ENCODE assay signal across 8 cellular contexts in genomic region chr11:35040221-35040942, GRCh38.
DNase-seq lines count a peak whose midpoint lies in the region; ATAC-seq, FAIRE-seq and TF ChIP-seq lines count a peak whose summit lies in the region.

No MANE protein-coding gene starts in this region.

- H3K4me3 Mint-ChIP-seq in activated T-cell treated with anti-CD3 and anti-CD28 coated beads, Interleukin-2, amount 50 U/mL, for 72 hours = peak overlapping the region; percentile 79 to 88
- peak overlapping the region; percentile 80 for H3K4me3 Mint-ChIP-seq in memory B cell

- H3K4me3 ChIP-seq in NB4 (ENCODE audit: low read depth, low read length) = peak overlapping the region; percentile 58

- DNase-seq in GM10266 (ENCODE audit: extremely low spot score) = peak; percentile 59
- DNase-seq in H54 (ENCODE audit: insufficient read length, low spot score) = peak; percentile 27
- peak; percentile 91 for DNase-seq in NB4 (ENCODE audit: low read depth)
- DNase-seq in activated T-cell treated with anti-CD3 and anti-CD28 coated beads, Interleukin-2, amount 50 U/mL, for 72 hours = peak; percentile 69 to 75
- peak; percentile 35 to 55 for DNase-seq in memory B cell (ENCODE audit: low spot score in 2 of 2)
- no peak for DNase-seq in NCI-H1436 treated with DMSO at 0.1 percent for 48 hours (lab: John Stamatoyannopoulos, UW)
- DNase-seq in dermis blood vessel endothelial cell = no peak
- no peak for DNase-seq in COLO668 (lab: John Stamatoyannopoulos, UW; ENCODE audit: unreplicated experiment)

- peak overlapping the region; percentile 91 for H3K27ac Mint-ChIP-seq in activated T-cell treated with anti-CD3 and anti-CD28 coated beads, Interleukin-2, amount 50 U/mL, for 72 hours
- H3K27ac Mint-ChIP-seq in memory B cell = peak overlapping the region; percentile 94

- FAIRE-seq in H54 (lab: Jason Lieb, UNC) = no peak

- peaks cover 3 to 5% of the 10 kb centered on the region in 2 donors for H3K9me3 Mint-ChIP-seq in activated T-cell treated with anti-CD3 and anti-CD28 coated beads, Interleukin-2, amount 50 U/mL, for 72 hours
- H3K9me3 Mint-ChIP-seq in memory B cell = no peaks in the 10 kb centered on the region

- H3K4me1 Mint-ChIP-seq in activated T-cell treated with anti-CD3 and anti-CD28 coated beads, Interleukin-2, amount 50 U/mL, for 72 hours (ENCODE audit: low read depth) = peaks cover 80% of the 10 kb centered on the region
- H3K4me1 Mint-ChIP-seq in memory B cell = peaks cover 28% of the 10 kb centered on the region

- peaks cover 3% of the 10 kb centered on the region in 2 donors for H3K36me3 Mint-ChIP-seq in activated T-cell treated with anti-CD3 and anti-CD28 coated beads, Interleukin-2, amount 50 U/mL, for 72 hours (ENCODE audit: insufficient read depth in 2 of 2)
- no peaks in the 10 kb centered on the region for H3K36me3 Mint-ChIP-seq in memory B cell

- TF ChIP-seq POLR2A in H54 (IDR thresholded peaks at IDR 0.05; ENCODE audit: low read depth, low read length) (no peak), NB4 (IDR thresholded peaks at IDR 0.05; ENCODE audit: extremely low read depth, insufficient read length) (no peak)

- peaks cover 19% of the 10 kb centered on the region for H3K27me3 Mint-ChIP-seq in activated T-cell treated with anti-CD3 and anti-CD28 coated beads, Interleukin-2, amount 50 U/mL, for 72 hours (ENCODE audit: low read depth)
- no peaks in the 10 kb centered on the region for H3K27me3 Mint-ChIP-seq in memory B cell

- ATAC-seq in activated T-cell treated with anti-CD3 and anti-CD28 coated beads, Interleukin-2, amount 50 U/mL, for 72 hours (replicated peaks in 1 of 2) = peak; percentile 93
- peak; percentile 62 for ATAC-seq in memory B cell (ENCODE audit: low read depth)

- TF ChIP-seq CTCF in GM10266 (IDR thresholded peaks at IDR 0.05; ENCODE audit: control insufficient read depth, insufficient read depth, low read depth, missing control alignments) (no peak), NB4 (IDR thresholded peaks at IDR 0.05; ENCODE audit: low read depth, low read length) (no peak)

Comparison
In these comparisons a context has a peak if more than half of its experiments do, and no peak if none do; other contexts are left out.
1. DNase-seq: peak in GM10266 (single experiment), H54 (single experiment), NB4 (single experiment), activated T-cell treated with anti-CD3 and anti-CD28 coated beads, Interleukin-2, amount 50 U/mL, for 72 hours (2 of 2) and memory B cell (2 of 2); none in NCI-H1436 treated with DMSO at 0.1 percent for 48 hours (single experiment), dermis blood vessel endothelial cell (single experiment) and COLO668 (single experiment).